Comparison of ENCODE assay signal across 8 cellular contexts in genomic region chr1:157138220-157139124, GRCh38. TPM values are rescaled to one million over a fixed set of nuclear protein-coding genes. Genes with fewer than 3 reads are reported as not detected.
DNase-seq lines count a peak whose midpoint lies in the region; ATAC-seq and TF ChIP-seq lines count a peak whose summit lies in the region.

Gene ETV3, minus strand, starts transcription at chr1:157138395. Its CDS starts 2,043 bp downstream, at chr1:157136352.

- no peak for TF ChIP-seq CTCF in CD8-positive, alpha-beta T cell (IDR thresholded peaks at IDR 0.05)

- peaks cover 52% of the 10 kb centered on the region for H3K4me1 ChIP-seq in CD8-positive, alpha-beta T cell (ENCODE audit: insufficient read depth, low read length)
- peaks cover 22% of the 10 kb centered on the region for H3K4me1 ChIP-seq in endocrine pancreas (ENCODE audit: control insufficient read depth, insufficient read depth, low read length)

- peak; percentile 77 for ATAC-seq in CD8-positive, alpha-beta T cell
- peak; percentile 86 for ATAC-seq in GM19463 (IDR thresholded peaks at IDR 0.05; ENCODE audit: unreplicated experiment)

- H3K27ac ChIP-seq in CD8-positive, alpha-beta T cell (ENCODE audit: low read depth, low read length): peak within 1 kb of the TSS; percentile 84

- POLR2A ChIA-PET in CD8-positive, alpha-beta T cell (lab: Charles Lee): interaction anchor here (1.0 kb wide), 1 partner anchor 11 kb away, joined by 3 read pairs; no protein-coding TSS in a partner anchor

- H3K9ac ChIP-seq in endocrine pancreas (ENCODE audit: control insufficient read depth, insufficient read depth, low read length): peak within 1 kb of the TSS; percentile 98

- H3K36me3 Mint-ChIP-seq in CD8-positive, alpha-beta T cell: peaks cover 36% of the 10 kb centered on the region

- peak within 1 kb of the TSS; percentile 94 for H3K4me3 Mint-ChIP-seq in CD8-positive, alpha-beta T cell

- CTCF ChIA-PET in CD8-positive, alpha-beta T cell (lab: Charles Lee): interaction anchor here (1.5 to 6.5 kb wide), 2 partner anchors 16 to 49 kb away, joined by 4 to 59 read pairs; no protein-coding TSS in a partner anchor

- intact Hi-C loops in CD8-positive, alpha-beta T cell (cut with DNase I, micrococcal nuclease): loop anchor here (2.0 to 10.0 kb wide), 5 partner anchors 388 to 1876 kb away; partner anchors contain the start of genes HDGF (in 1 of the 2), ISG20L2 (in 1 of the 2), MEF2D (in 1 of the 2) and METTL25B (in 1 of the 2)

- peaks cover 53% of the 10 kb centered on the region for H3K4me1 Mint-ChIP-seq in CD8-positive, alpha-beta T cell (ENCODE audit: low read depth)

- H3K36me3 ChIP-seq in CD8-positive, alpha-beta T cell (ENCODE audit: insufficient read depth, low read length): peaks cover 10% of the 10 kb centered on the region
- peaks cover 1% of the 10 kb centered on the region for H3K36me3 ChIP-seq in endocrine pancreas (ENCODE audit: control insufficient read depth, insufficient read depth, low read length)

- no peaks in the 10 kb centered on the region for H3K9me3 ChIP-seq in CD8-positive, alpha-beta T cell (ENCODE audit: low read length)
- no peaks in the 10 kb centered on the region for H3K9me3 ChIP-seq in endocrine pancreas (ENCODE audit: control insufficient read depth, low read length)

- no peaks in the 10 kb centered on the region for H3K27me3 Mint-ChIP-seq in CD8-positive, alpha-beta T cell (ENCODE audit: low read depth)

- peak within 1 kb of the TSS; percentile 95 for H3K27ac Mint-ChIP-seq in CD8-positive, alpha-beta T cell

- peak within 1 kb of the TSS; percentile 85 for H3K4me3 ChIP-seq in CD8-positive, alpha-beta T cell (ENCODE audit: low read depth, low read length)
- H3K4me3 ChIP-seq in endocrine pancreas (ENCODE audit: control insufficient read depth, insufficient read depth, low read length): peak within 1 kb of the TSS; percentile 84

- no peaks in the 10 kb centered on the region for H3K9me3 Mint-ChIP-seq in CD8-positive, alpha-beta T cell

- DNase-seq in CD8-positive, alpha-beta T cell: peak; percentile 73 to 90 (median 83)
- DNase-seq in HS-27A (ENCODE audit: low read depth): peak; percentile 51
- peak; percentile 89 for DNase-seq in NOMO-1 treated with DMSO at 0.1 percent for 48 hours (lab: John Stamatoyannopoulos, UW; ENCODE audit: unreplicated experiment)
- peak; percentile 62 to 77 (median 63) for DNase-seq in activated CD8-positive, alpha-beta memory T cell treated with anti-CD3 and anti-CD28 coated beads for 48 hours (ENCODE audit: low read depth in 2 of 3, low spot score in 2 of 3)
- DNase-seq in mesenteric fat pad (ENCODE audit: low spot score): peak; percentile 96
- peak; percentile 58 for DNase-seq in stimulated activated CD8-positive, alpha-beta memory T cell treated with anti-CD3 and anti-CD28 coated beads, Interleukin-15, amount 100 ng/mL, for 1 hour (ENCODE audit: low read depth)

- no peaks in the 10 kb centered on the region for H3K27me3 ChIP-seq in CD8-positive, alpha-beta T cell (ENCODE audit: insufficient read depth, low read length)
- H3K27me3 ChIP-seq in endocrine pancreas (ENCODE audit: control insufficient read depth, insufficient read depth, low read length): no peaks in the 10 kb centered on the region

RNA-seq across cellular contexts. Expression of gene ETV3, which starts in this region (rescaled TPM):
- 10 to 100 TPM; 88.9 to 94.0 TPM for total RNA-seq in CD8-positive, alpha-beta T cell
- total RNA-seq in mesenteric fat pad: 37.2 TPM

Comparison
In these comparisons a context has a peak if more than half of its experiments do, and no peak if none do; other contexts are left out.
1. Peak in every context shown above with its lines: DNase-seq, ATAC-seq, H3K4me3 ChIP-seq and H3K27ac ChIP-seq.